Comparison of ENCODE assay signal across 9 cellular contexts in genomic region chr2:224359569-224359968, GRCh38. TPM values are rescaled to one million over a fixed set of nuclear protein-coding genes. Genes with fewer than 3 reads are reported as not detected.
DNase-seq lines count a peak whose midpoint lies in the region; ATAC-seq and TF ChIP-seq lines count a peak whose summit lies in the region.
"Had no signal": no experiment of that assay in that cellular context is flagged by ENCODE, and none has a peak within 500 bp of the region (broad histone marks: within the 10 kb centered on the region; RNA-seq: fewer than 3 reads in every experiment).

No MANE protein-coding gene starts in this region.

- DNase-seq in AG09309 (ENCODE audit: low read depth) (no peak), GM13976 (ENCODE audit: low spot score) (peak; percentile 35), foreskin keratinocyte (no peak), transverse colon (no peak), NCI-H1092 treated with DMSO at 0.1 percent for 48 hours (lab: John Stamatoyannopoulos, UW) (no peak)
- DNase-seq: NCI-H1048 had no signal

- H3K79me2 ChIP-seq in OCI-LY3 (ENCODE audit: low read length), result no peaks in the 10 kb centered on the region

- H3K4me1 ChIP-seq in OCI-LY3 (ENCODE audit: low read length), result peaks cover 3% of the 10 kb centered on the region
- H3K4me1 ChIP-seq in foreskin keratinocyte, result no peaks in the 10 kb centered on the region
- no peaks in the 10 kb centered on the region for H3K4me1 ChIP-seq in transverse colon

- 69 to 76% methylated on average over 2 to 3 of the region's 3 CpGs for WGBS in transverse colon (ENCODE audit: low coverage in 1 of 2), 2 donors

- no peak overlapping the region for H3K9ac ChIP-seq in OCI-LY3 (ENCODE audit: low read length)

- no peaks in the 10 kb centered on the region for H3K27me3 ChIP-seq in OCI-LY3 (ENCODE audit: low read depth, low read length)
- H3K27me3 ChIP-seq in foreskin keratinocyte, result no peaks in the 10 kb centered on the region
- no peaks in the 10 kb centered on the region for H3K27me3 ChIP-seq in transverse colon

- H3K27ac ChIP-seq in OCI-LY3 (ENCODE audit: low read length) (no peak overlapping the region), foreskin keratinocyte (no peak overlapping the region), transverse colon (no peak overlapping the region)

- TF ChIP-seq CTCF in AG09309 (IDR thresholded peaks at IDR 0.05; ENCODE audit: control insufficient read depth, insufficient read depth, low read depth, low read length, missing control alignments), result peak; percentile 35
- TF ChIP-seq CTCF in GM13976 (IDR thresholded peaks at IDR 0.05; ENCODE audit: borderline replicate concordance, control extremely low read depth, extremely low read depth, insufficient read depth, missing control alignments), result no peak
- TF ChIP-seq CTCF in OCI-LY3 (IDR thresholded peaks at IDR 0.05; ENCODE audit: low read depth, low read length), result peak; percentile 37
- peak; percentile 46 for TF ChIP-seq CTCF in foreskin keratinocyte (conservative IDR thresholded peaks at IDR 0.05)
- TF ChIP-seq CTCF in transverse colon (IDR thresholded peaks at IDR 0.05), result peak in 1 of 5 experiments; percentile 19

- no peaks in the 10 kb centered on the region for H3K9me3 ChIP-seq in OCI-LY3 (ENCODE audit: insufficient read depth, low read length)
- H3K9me3 ChIP-seq in transverse colon, result no peaks in the 10 kb centered on the region

- H3K36me3 ChIP-seq in OCI-LY3 (replicated peaks; ENCODE audit: low read depth, low read length) (no peaks in the 10 kb centered on the region), transverse colon (no peaks in the 10 kb centered on the region)

- ATAC-seq in foreskin keratinocyte (peak; percentile 43), GM19452 (IDR thresholded peaks at IDR 0.05; ENCODE audit: unreplicated experiment) (no peak), GM21717 (IDR thresholded peaks at IDR 0.05; ENCODE audit: unreplicated experiment) (no peak)

- H3K4me2 ChIP-seq in OCI-LY3 (ENCODE audit: low read length), result no peak overlapping the region

- intact Hi-C loops in transverse colon (cut with DNase I; ENCODE audit: low total_unique reads), result loop anchor here (5.0 to 10.0 kb wide), 2 partner anchors 85 to 288 kb away; no protein-coding TSS in a partner anchor

- TF ChIP-seq EP300 in transverse colon (IDR thresholded peaks at IDR 0.05; ENCODE audit: low read depth), result no peak

- in situ Hi-C loops in GM13976 (cut with MboI; ENCODE audit: low sequenced_read_pairs, unreplicated experiment) (loop anchor here (10.0 kb wide), 1 partner anchor 415 kb away; no protein-coding TSS in a partner anchor), transverse colon (cut with MboI; ENCODE audit: low pct_ligation_motif_present in 1 of 4, low pct_unique_long_range_greater_than_20kb in 1 of 4, low sequenced_read_pairs in 3 of 4) (loop anchor here (5.0 to 25.0 kb wide), 6 partner anchors 288 to 628 kb away; no protein-coding TSS in a partner anchor)

- TF ChIP-seq POLR2A in transverse colon (IDR thresholded peaks at IDR 0.05), result no peak

- H4K20me1 ChIP-seq in OCI-LY3 (ENCODE audit: insufficient read depth, low read length), result no peaks in the 10 kb centered on the region

- H2AFZ ChIP-seq in OCI-LY3 (ENCODE audit: low read depth, low read length), result no peak overlapping the region

- H3K4me3 ChIP-seq in AG09309 (ENCODE audit: control insufficient read depth, low read depth, low read length) (no peak overlapping the region), OCI-LY3 (ENCODE audit: low read length) (no peak overlapping the region), transverse colon (no peak overlapping the region)

RNA-seq across cellular contexts. Expression of gene FAM124B, which starts 42.3 kb away (rescaled TPM):
- total RNA-seq in foreskin keratinocyte (not detected in 2 replicates), transverse colon (under 1 TPM in 3 of 4 donors, not detected in 1; 0.41 to 0.95 (median 0.60) TPM)
- not detected in 2 replicates for polyA plus RNA-seq in foreskin keratinocyte
